In genomic region chr1:183804382-183804781, GRCh38 we compare ENCODE assay signal across 7 cellular contexts. TPM values are rescaled to one million over a fixed set of nuclear protein-coding genes. Genes with fewer than 3 reads are reported as not detected.
DNase-seq lines count a peak whose midpoint lies in the region; ATAC-seq and TF ChIP-seq lines count a peak whose summit lies in the region.

No MANE protein-coding gene starts in this region.

- peak overlapping the region; percentile 75 for H2AFZ ChIP-seq in KMS-11 (ENCODE audit: low read depth)

- no peaks in the 10 kb centered on the region for H3K27me3 ChIP-seq in KMS-11 (ENCODE audit: insufficient read depth, low read depth)
- peaks cover 31% of the 10 kb centered on the region for H3K27me3 ChIP-seq in iPS-20b (ENCODE audit: insufficient read depth, low read length)
- H3K27me3 ChIP-seq in subcutaneous abdominal adipose tissue (ENCODE audit: control insufficient read depth in 5 of 5, insufficient read depth in 4 of 5, low read length in 5 of 5): no peaks in the 10 kb centered on the region

- H3K27ac ChIP-seq in KMS-11: peak overlapping the region; percentile 92
- no peak overlapping the region for H3K27ac ChIP-seq in iPS-20b (ENCODE audit: low read length)
- peak overlapping the region; percentile 78 for H3K27ac ChIP-seq in subcutaneous abdominal adipose tissue (ENCODE audit: low read depth, low read length)

- H3K4me1 ChIP-seq in KMS-11 (ENCODE audit: low read depth, poor library complexity, severe bottlenecking) (peaks cover 38% of the 10 kb centered on the region), iPS-20b (ENCODE audit: insufficient read depth, low read length) (peaks cover 18% of the 10 kb centered on the region), subcutaneous abdominal adipose tissue (ENCODE audit: control insufficient read depth in 5 of 5, insufficient read depth in 5 of 5, low read length in 5 of 5) (peaks cover 3 to 40% (median 35%) of the 10 kb centered on the region in 5 donors)

- in situ Hi-C loops in astrocyte of the cerebellum (cut with HindIII; ENCODE audit: low sequenced_read_pairs): no loop called here

- peak overlapping the region; percentile 93 for H3K4me3 ChIP-seq in KMS-11 (IDR thresholded peaks at IDR 0.05; ENCODE audit: insufficient read depth, low read depth, low read length)
- H3K4me3 ChIP-seq in astrocyte of the cerebellum (ENCODE audit: low read depth, low read length): peak overlapping the region; percentile 72
- H3K4me3 ChIP-seq in iPS-20b (ENCODE audit: low read length): peak overlapping the region; percentile 78
- H3K4me3 ChIP-seq in subcutaneous abdominal adipose tissue (ENCODE audit: low read depth in 1 of 5, low read length in 5 of 5): peak overlapping the region; percentile 83 to 99 (median 94)

- H3K79me2 ChIP-seq in KMS-11 (ENCODE audit: insufficient read depth, low read depth): peaks cover 42% of the 10 kb centered on the region

- no peak for DNase-seq in astrocyte of the cerebellum (ENCODE audit: low read depth)
- no peak for DNase-seq in middle frontal gyrus (ENCODE audit: extremely low spot score, low spot score)

- H3K36me3 ChIP-seq in KMS-11 (ENCODE audit: insufficient read depth) (no peaks in the 10 kb centered on the region), iPS-20b (ENCODE audit: insufficient read depth, low read depth, low read length) (no peaks in the 10 kb centered on the region), subcutaneous abdominal adipose tissue (ENCODE audit: control insufficient read depth in 5 of 5, insufficient read depth in 5 of 5, low read length in 5 of 5) (no peaks in the 10 kb centered on the region)

- H3K9me3 ChIP-seq in iPS-20b (ENCODE audit: insufficient read depth, low read depth, low read length) (no peaks in the 10 kb centered on the region), subcutaneous abdominal adipose tissue (ENCODE audit: control insufficient read depth in 5 of 5, low read length in 5 of 5) (peaks cover 0 to 5% (median 3%) of the 10 kb centered on the region in 5 donors)

- H4K20me1 ChIP-seq in KMS-11 (ENCODE audit: insufficient read depth): no peaks in the 10 kb centered on the region

- TF ChIP-seq CTCF in KMS-11 (conservative IDR thresholded peaks at IDR 0.05; ENCODE audit: low read depth, low read length) (no peak), astrocyte of the cerebellum (IDR thresholded peaks at IDR 0.05; ENCODE audit: low read depth, low read length, missing control alignments) (no peak)

- ATAC-seq in GM19351 (IDR thresholded peaks at IDR 0.05; ENCODE audit: unreplicated experiment) (no peak), esophagus mucosa (no peak)

- H3K9ac ChIP-seq in KMS-11: peak overlapping the region; percentile 91; the same call in 1 of the 2 replicates
- peak overlapping the region; percentile 70; the same call in 1 of the 2 replicates for H3K9ac ChIP-seq in iPS-20b (ENCODE audit: low read depth, low read length)
- H3K9ac ChIP-seq in subcutaneous abdominal adipose tissue (ENCODE audit: low read length in 5 of 5): peak overlapping the region; percentile 41 to 90 (median 60)

- peak overlapping the region; percentile 98 for H3K4me2 ChIP-seq in KMS-11

RNA-seq across cellular contexts. Expression of gene RGL1, which starts 0.5 kb away (rescaled TPM):
- 3.0 TPM for total RNA-seq in esophagus mucosa
